In genomic region chr5:119792154-119792799, GRCh38 we compare ENCODE assay signal across 20 cellular contexts.
DNase-seq lines count a peak whose midpoint lies in the region; ATAC-seq and TF ChIP-seq lines count a peak whose summit lies in the region.
"Had no signal": no experiment of that assay in that cellular context is flagged by ENCODE, and none has a peak within 500 bp of the region (broad histone marks: within the 10 kb centered on the region; RNA-seq: fewer than 3 reads in every experiment).

No MANE protein-coding gene starts in this region.

- ATAC-seq in HG03521 (IDR thresholded peaks at IDR 0.05; ENCODE audit: unreplicated experiment) = no peak
- ATAC-seq: GM23338, HCT116 had no signal

- H2AFZ ChIP-seq in mammary epithelial cell (ENCODE audit: low read depth, low read length) (no peak overlapping the region), neural progenitor cell (replicated peaks) (no peak overlapping the region)
- H2AFZ ChIP-seq: GM23338 had no signal

- H3K4me3 Mint-ChIP-seq in neural progenitor cell = no peak overlapping the region
- H3K4me3 Mint-ChIP-seq: CD14-positive monocyte, GM23338 had no signal

- no peaks in the 10 kb centered on the region for H3K36me3 Mint-ChIP-seq in neural progenitor cell
- H3K36me3 Mint-ChIP-seq: CD14-positive monocyte had no signal

- BruUV-seq in mammary epithelial cell (replicated peaks; lab: Mats Ljungman, UMichigan) = no TSS peak

- no peaks in the 10 kb centered on the region for H3K9me3 Mint-ChIP-seq in neural progenitor cell
- H3K9me3 Mint-ChIP-seq: GM23338 had no signal

- CTCF ChIA-PET in mammary epithelial cell (lab: Charles Lee; ENCODE audit: low non-redundant PET) = no interaction called here

- in situ Hi-C loops in mammary epithelial cell (cut with MboI; ENCODE audit: low sequenced_read_pairs in 2 of 2) (no loop called here), transverse colon (cut with MboI; ENCODE audit: low pct_ligation_motif_present in 1 of 4, low pct_unique_long_range_greater_than_20kb in 1 of 4, low sequenced_read_pairs in 3 of 4) (no loop called here)

- H4K20me1 ChIP-seq in mammary epithelial cell (ENCODE audit: insufficient read depth, low read length) (no peaks in the 10 kb centered on the region), neural progenitor cell (ENCODE audit: low read depth) (no peaks in the 10 kb centered on the region)

- WGBS in mammary epithelial cell (ENCODE audit: low coverage, missing lambda C conversion rate) = 57% methylated on average over 5 of the region's 5 CpGs
- 15 to 23% methylated on average over 5 of the region's 5 CpGs for WGBS in transverse colon (ENCODE audit: low coverage in 1 of 2), 2 donors

- no peak for TF ChIP-seq EP300 in transverse colon (IDR thresholded peaks at IDR 0.05; ENCODE audit: low read depth)

- H3K27me3 ChIP-seq in mammary epithelial cell (ENCODE audit: insufficient read depth, low read length) (peaks cover 3% of the 10 kb centered on the region), breast epithelium (no peaks in the 10 kb centered on the region), neural progenitor cell (no peaks in the 10 kb centered on the region), transverse colon (no peaks in the 10 kb centered on the region)
- H3K27me3 ChIP-seq: SJCRH30 had no signal

- H3K4me1 ChIP-seq in mammary epithelial cell (ENCODE audit: insufficient read depth, low read length) (no peaks in the 10 kb centered on the region), breast epithelium (no peaks in the 10 kb centered on the region), neural progenitor cell (no peaks in the 10 kb centered on the region), transverse colon (peaks cover 0 to 14% (median 5%) of the 10 kb centered on the region in 4 donors)

- intact Hi-C loops in mammary epithelial cell (cut with micrococcal nuclease) = no loop called here
- intact Hi-C loops in breast epithelium (cut with DNase I; ENCODE audit: low total_unique reads) = no loop called here
- intact Hi-C loops in transverse colon (cut with DNase I; ENCODE audit: low total_unique reads) = no loop called here

- H3K36me3 ChIP-seq in mammary epithelial cell (ENCODE audit: insufficient read depth, low read length) = no peaks in the 10 kb centered on the region
- no peaks in the 10 kb centered on the region for H3K36me3 ChIP-seq in breast epithelium
- no peaks in the 10 kb centered on the region for H3K36me3 ChIP-seq in neural progenitor cell
- no peaks in the 10 kb centered on the region for H3K36me3 ChIP-seq in transverse colon
- H3K36me3 ChIP-seq: SJCRH30 had no signal

- no peaks in the 10 kb centered on the region for H3K9me3 ChIP-seq in mammary epithelial cell (replicated peaks; ENCODE audit: insufficient read depth, low read length)
- no peaks in the 10 kb centered on the region for H3K9me3 ChIP-seq in breast epithelium
- no peaks in the 10 kb centered on the region for H3K9me3 ChIP-seq in neural progenitor cell (ENCODE audit: low read depth)
- no peaks in the 10 kb centered on the region for H3K9me3 ChIP-seq in transverse colon
- H3K9me3 ChIP-seq: SJCRH30 had no signal

- DNase-seq in mammary epithelial cell (peak; percentile 5), breast epithelium (ENCODE audit: low spot score in 2 of 2) (no peak), inferior parietal cortex (ENCODE audit: extremely low spot score) (peak; percentile 2), neural progenitor cell (ENCODE audit: low spot score) (no peak), transverse colon (peak; percentile 13), NCI-H524 treated with DMSO at 0.1 percent for 48 hours (lab: John Stamatoyannopoulos, UW) (no peak), NCI-H146 (lab: John Stamatoyannopoulos, UW) (no peak)
- DNase-seq: DMS 273 treated with DMSO at 0.1 percent for 48 hours, GF-D8, Kasumi-1, MM.1S, NCI-H1092, NCI-H2227 treated with DMSO at 0.1 percent for 48 hours, NCI-H526, SJCRH30 had no signal

- peaks cover 11% of the 10 kb centered on the region for H3K4me1 Mint-ChIP-seq in neural progenitor cell
- H3K4me1 Mint-ChIP-seq: CD14-positive monocyte, GM23338 had no signal

- peak overlapping the region; percentile 36 for H3K27ac Mint-ChIP-seq in neural progenitor cell
- H3K27ac Mint-ChIP-seq: CD14-positive monocyte, GM23338 had no signal

- H3K4me3 ChIP-seq in mammary epithelial cell (replicated peaks in 1 of 3; ENCODE audit: insufficient read depth in 1 of 3, low read depth in 2 of 3, low read length in 3 of 3) = no peak overlapping the region
- H3K4me3 ChIP-seq in breast epithelium = no peak overlapping the region
- no peak overlapping the region for H3K4me3 ChIP-seq in neural progenitor cell
- no peak overlapping the region for H3K4me3 ChIP-seq in transverse colon
- H3K4me3 ChIP-seq: GM23338, SJCRH30 had no signal

- H3K27me3 Mint-ChIP-seq in neural progenitor cell (ENCODE audit: insufficient read depth, low read depth) = no peaks in the 10 kb centered on the region

- no peaks in the 10 kb centered on the region for H3K79me2 ChIP-seq in mammary epithelial cell (ENCODE audit: insufficient read depth, low read length)
- no peaks in the 10 kb centered on the region for H3K79me2 ChIP-seq in neural progenitor cell (ENCODE audit: low read depth)

- H3F3A ChIP-seq in neural progenitor cell (ENCODE audit: low read depth) = no peaks in the 10 kb centered on the region

- no peak for TF ChIP-seq CTCF in mammary epithelial cell (conservative IDR thresholded peaks at IDR 0.05 in 1 of 2, IDR thresholded peaks at IDR 0.05 in 1 of 2; ENCODE audit: extremely low read depth in 1 of 2, insufficient read depth in 1 of 2, low read depth in 1 of 2, low read length in 2 of 2)
- TF ChIP-seq CTCF in breast epithelium (IDR thresholded peaks at IDR 0.05) = no peak
- TF ChIP-seq CTCF in neural progenitor cell (IDR thresholded peaks at IDR 0.05) = no peak
- TF ChIP-seq CTCF in transverse colon (IDR thresholded peaks at IDR 0.05) = no peak

- H3K27ac ChIP-seq in mammary epithelial cell (ENCODE audit: insufficient read depth, low read depth, low read length) = no peak overlapping the region
- H3K27ac ChIP-seq in breast epithelium = no peak overlapping the region
- H3K27ac ChIP-seq in neural progenitor cell = no peak overlapping the region
- H3K27ac ChIP-seq in transverse colon = peak overlapping the region in 2 of 4 donors; percentile 3 to 12
- H3K27ac ChIP-seq: 22Rv1, SJCRH30 had no signal

- H3K9ac ChIP-seq in mammary epithelial cell (ENCODE audit: insufficient read depth, low read length) (no peak overlapping the region), neural progenitor cell (no peak overlapping the region)

- no peak for TF ChIP-seq POLR2A in breast epithelium (IDR thresholded peaks at IDR 0.05)
- TF ChIP-seq POLR2A in transverse colon (IDR thresholded peaks at IDR 0.05) = no peak

- H3K4me2 ChIP-seq in mammary epithelial cell (ENCODE audit: insufficient read depth, low read depth, low read length) (no peak overlapping the region), neural progenitor cell (no peak overlapping the region)
- H3K4me2 ChIP-seq: GM23338 had no signal

- dilution Hi-C loops in mammary epithelial cell (cut with HindIII; ENCODE audit: low sequenced_read_pairs) = no loop called here

Comparison
In these comparisons a context has a peak if more than half of its experiments do, and no peak if none do; other contexts are left out.
1. DNase-seq: peak in mammary epithelial cell (single experiment), inferior parietal cortex (single experiment) and transverse colon (single experiment); none in breast epithelium (0 of 2), neural progenitor cell (single experiment), NCI-H524 treated with DMSO at 0.1 percent for 48 hours (single experiment) and NCI-H146 (single experiment).